Comparison of ENCODE assay signal across 10 cellular contexts in genomic region chr6:22102671-22103070, GRCh38.
A peak's percentile ranks its signal among the peaks of the same experiment; 100 is the strongest.
DNase-seq lines count a peak whose midpoint lies in the region; ATAC-seq and TF ChIP-seq lines count a peak whose summit lies in the region.
"Had no signal": no experiment of that assay in that cellular context is flagged by ENCODE, and none has a peak within 500 bp of the region (broad histone marks: within the 10 kb centered on the region; RNA-seq: fewer than 3 reads in every experiment).

No MANE protein-coding gene starts in this region.

- H3K4me1 ChIP-seq in osteoblast (ENCODE audit: insufficient read depth, low read length) (no peaks in the 10 kb centered on the region), right cardiac atrium (ENCODE audit: control insufficient read depth, insufficient read depth, low read length) (peaks cover 1% of the 10 kb centered on the region)

- H3K4me3 ChIP-seq in osteoblast (ENCODE audit: insufficient read depth, low read length) = no peak overlapping the region
- H3K4me3 ChIP-seq in right cardiac atrium (ENCODE audit: low read length) = no peak overlapping the region

- H3K36me3 ChIP-seq in osteoblast (ENCODE audit: insufficient read depth, low read length) = no peaks in the 10 kb centered on the region

- no peak overlapping the region for H3K4me2 ChIP-seq in osteoblast (ENCODE audit: insufficient read depth, low read length)

- peak; percentile 9 for DNase-seq in stimulated activated CD4-positive, alpha-beta T cell treated with anti-CD3 and anti-CD28 coated beads, Interleukin-1b, Interleukin-23, amount 100 ng/mL, for 48 hours
- no peak for DNase-seq in stimulated activated CD4-positive, alpha-beta T cell treated with anti-CD3 and anti-CD28 coated beads, Interleukin-4, amount 100 ng/mL, for 1 hour
- DNase-seq in occipital lobe (lab: John Stamatoyannopoulos, UW) = no peak
- DNase-seq in DMS114 treated with DMSO at 0.1 percent for 48 hours (lab: John Stamatoyannopoulos, UW; ENCODE audit: unreplicated experiment) = no peak
- DNase-seq in osteoblast (ENCODE audit: insufficient read length, low spot score, missing footprints) = no peak
- DNase-seq in right cardiac atrium = no peak
- DNase-seq: islet precursor cell, NCI-H69 had no signal

- ATAC-seq in HG02623 (IDR thresholded peaks at IDR 0.05; ENCODE audit: unreplicated experiment) (peak; percentile 86), HG03520 (IDR thresholded peaks at IDR 0.05; ENCODE audit: unreplicated experiment) (peak; percentile 84), right cardiac atrium (no peak)

- no peaks in the 10 kb centered on the region for H4K20me1 ChIP-seq in osteoblast (ENCODE audit: insufficient read depth, low read length)

- no peak overlapping the region for H2AFZ ChIP-seq in osteoblast (ENCODE audit: low read length)

- no peaks in the 10 kb centered on the region for H3K9me3 ChIP-seq in osteoblast (ENCODE audit: low read depth, low read length)
- no peaks in the 10 kb centered on the region for H3K9me3 ChIP-seq in right cardiac atrium (ENCODE audit: control insufficient read depth, low read length)

- intact Hi-C loops in right cardiac atrium (cut with DNase I) = no loop called here

- no peak for TF ChIP-seq CTCF in osteoblast (IDR thresholded peaks at IDR 0.05; ENCODE audit: extremely low read depth, low read depth, low read length)

- no peaks in the 10 kb centered on the region for H3K79me2 ChIP-seq in osteoblast (ENCODE audit: insufficient read depth, low read length)

- 95% methylated on average over 3 of the region's 3 CpGs for WGBS in right cardiac atrium

- no peaks in the 10 kb centered on the region for H3K27me3 ChIP-seq in osteoblast (ENCODE audit: insufficient read depth, low read length)
- H3K27me3 ChIP-seq in right cardiac atrium (ENCODE audit: control insufficient read depth, insufficient read depth) = no peaks in the 10 kb centered on the region

- H3K27ac ChIP-seq in osteoblast (ENCODE audit: low read depth, low read length) = no peak overlapping the region
- H3K27ac ChIP-seq in right cardiac atrium (ENCODE audit: low read length) = no peak overlapping the region

Comparison
In these comparisons a context has a peak if more than half of its experiments do, and no peak if none do; other contexts are left out.
1. ATAC-seq: peak in HG02623 (single experiment) and HG03520 (single experiment); none in right cardiac atrium (0 of 2).